Comparison of ENCODE assay signal across 29 cellular contexts in the genomic region with DNA sequence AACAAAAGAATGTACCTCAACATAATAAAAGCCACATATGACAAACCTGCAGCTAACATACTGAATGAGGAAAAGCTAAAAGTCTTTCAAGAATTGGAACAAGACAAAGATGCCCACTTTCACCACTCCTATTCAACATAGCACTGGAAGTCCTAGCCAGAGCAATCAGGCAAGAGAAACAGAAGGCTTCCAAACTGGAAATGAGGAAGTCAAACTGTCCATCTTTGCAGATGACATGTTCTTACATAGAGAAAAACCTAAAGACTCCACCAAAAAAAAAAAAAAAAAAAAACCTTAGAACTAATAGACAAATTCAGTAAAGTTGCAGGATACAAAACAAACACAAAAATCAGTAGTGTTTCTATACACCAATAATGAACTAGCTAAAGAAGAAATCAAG.
"Had no signal": no experiment of that assay in that cellular context is flagged by ENCODE, and none has a peak within 500 bp of the region (broad histone marks: within the 10 kb centered on the region; RNA-seq: fewer than 3 reads in every experiment).

No MANE protein-coding gene starts in this region.

- H3K4me3 ChIP-seq: left lung, lower lobe of right lung, pancreas, prostate gland, skin epidermis, tibial nerve, uterus had no signal

- H3K27me3 ChIP-seq: left lung, pancreas, tibial nerve, uterus had no signal

- H3K27ac ChIP-seq: left lung, lower lobe of right lung, pancreas, prostate gland, skin epidermis, tibial nerve, uterus had no signal

- DNase-seq: immature natural killer cell; kidney; left colon; left lung; lower lobe of right lung; mammary epithelial cell; mesenchymal stem cell; naive thymus-derived CD8-positive, alpha-beta T cell; nucleus accumbens; pancreas; posterior cingulate gyrus; retina; right cardiac atrium; stimulated activated CD4-positive, alpha-beta T cell treated with anti-CD3 and anti-CD28 coated beads, Interleukin-1b, Interleukin-23, amount 100 ng/mL, for 48 hours; stimulated activated CD4-positive, alpha-beta T cell treated with anti-CD3 and anti-CD28 coated beads, Interleukin-2, amount 100 ng/mL, for 48 hours; stimulated activated CD4-positive, alpha-beta T cell treated with anti-CD3 and anti-CD28 coated beads, Interleukin-4, amount 100 ng/mL, for 4 hours; stimulated activated CD8-positive, alpha-beta memory T cell treated with anti-CD3 and anti-CD28 coated beads, Interleukin-4, amount 100 ng/mL, for 48 hours; stimulated activated naive CD4-positive, alpha-beta T cell treated with Interleukin-2 at 50 U/mL for 16 hours; stimulated activated naive CD8-positive, alpha-beta T cell treated with anti-CD3 and anti-CD28 coated beads, Interleukin-15, amount 100 ng/mL, for 72 hours; substantia nigra; uterus had no signal

- FAIRE-seq: islet of Langerhans, kidney, pancreas had no signal

- H3K27me3 Mint-ChIP-seq: naive thymus-derived CD8-positive, alpha-beta T cell; stimulated activated memory B cell treated with anti-CD40 and anti-IgM and Interleukin-4, amounts not matched to agents 10 μg/mL and 1 μg/mL and 100 μg/mL, for 72 hours; stimulated activated naive CD8-positive, alpha-beta T cell treated with anti-CD3 and anti-CD28 coated beads, Interleukin-15, amount 100 ng/mL, for 72 hours; type B pancreatic cell had no signal

- H3K36me3 ChIP-seq: pancreas, prostate gland, uterus had no signal

- H3K4me1 Mint-ChIP-seq: nephron, neural crest cell had no signal

- H3K9me3 ChIP-seq: pancreas, prostate gland had no signal

- H3K27ac Mint-ChIP-seq: immature natural killer cell; naive thymus-derived CD8-positive, alpha-beta T cell; nephron; stimulated activated memory B cell treated with anti-CD40 and anti-IgM and Interleukin-4, amounts not matched to agents 10 μg/mL and 1 μg/mL and 100 μg/mL, for 72 hours; stimulated activated naive CD8-positive, alpha-beta T cell treated with anti-CD3 and anti-CD28 coated beads, Interleukin-15, amount 100 ng/mL, for 72 hours; type B pancreatic cell had no signal

- H3K4me3 Mint-ChIP-seq: immature natural killer cell; naive thymus-derived CD8-positive, alpha-beta T cell; nephron; neural crest cell; stimulated activated memory B cell treated with anti-CD40 and anti-IgM and Interleukin-4, amounts not matched to agents 10 μg/mL and 1 μg/mL and 100 μg/mL, for 72 hours; stimulated activated naive CD8-positive, alpha-beta T cell treated with anti-CD3 and anti-CD28 coated beads, Interleukin-15, amount 100 ng/mL, for 72 hours; type B pancreatic cell had no signal

- H3K4me1 ChIP-seq: lower lobe of right lung, pancreas, prostate gland, tibial nerve, uterus had no signal
